Comparison of ENCODE assay signal across 18 cellular contexts in genomic region chr17:65712383-65713267, GRCh38.
DNase-seq lines count a peak whose midpoint lies in the region; TF ChIP-seq lines count a peak whose summit lies in the region.
"Had no signal": no experiment of that assay in that cellular context is flagged by ENCODE, and none has a peak within 500 bp of the region (broad histone marks: within the 10 kb centered on the region; RNA-seq: fewer than 3 reads in every experiment).

No MANE protein-coding gene starts in this region.

- H3K9me3 ChIP-seq in ascending aorta, result no peaks in the 10 kb centered on the region
- H3K9me3 ChIP-seq in thyroid gland, result no peaks in the 10 kb centered on the region
- H3K9me3 ChIP-seq: right atrium auricular region had no signal

- H3K27ac Mint-ChIP-seq in mesothelial cell of epicardium, result peak overlapping the region; percentile 44
- H3K27ac Mint-ChIP-seq: activated naive CD4-positive, alpha-beta T cell treated with anti-CD3 and anti-CD28 coated beads for 36 hours; CD4-positive, alpha-beta memory T cell had no signal

- H3K27me3 ChIP-seq in ascending aorta (no peaks in the 10 kb centered on the region), thyroid gland (no peaks in the 10 kb centered on the region)
- H3K27me3 ChIP-seq: right atrium auricular region had no signal

- no peaks in the 10 kb centered on the region for H3K4me1 ChIP-seq in ascending aorta
- peaks cover 7 to 8% of the 10 kb centered on the region in 2 donors for H3K4me1 ChIP-seq in thyroid gland
- H3K4me1 ChIP-seq: right atrium auricular region had no signal

- WGBS in thyroid gland, 2 donors, result 67 to 74% methylated on average over 9 of the region's 9 CpGs

- intact Hi-C loops in ascending aorta (cut with DNase I) (no loop called here), thyroid gland (cut with DNase I) (no loop called here)

- no peaks in the 10 kb centered on the region for H3K27me3 Mint-ChIP-seq in mesothelial cell of epicardium (ENCODE audit: low read depth)

- TF ChIP-seq CTCF in ascending aorta (IDR thresholded peaks at IDR 0.05), result no peak
- TF ChIP-seq CTCF in mesothelial cell of epicardium (IDR thresholded peaks at IDR 0.05; ENCODE audit: unreplicated experiment), result no peak
- no peak for TF ChIP-seq CTCF in thyroid gland (IDR thresholded peaks at IDR 0.05)

- no peaks in the 10 kb centered on the region for H3K36me3 Mint-ChIP-seq in mesothelial cell of epicardium
- H3K36me3 Mint-ChIP-seq: CD4-positive, alpha-beta memory T cell had no signal

- H3K4me3 Mint-ChIP-seq in mesothelial cell of epicardium, result no peak overlapping the region

- H3K9me3 Mint-ChIP-seq in mesothelial cell of epicardium, result no peaks in the 10 kb centered on the region
- H3K9me3 Mint-ChIP-seq: activated naive CD4-positive, alpha-beta T cell treated with anti-CD3 and anti-CD28 coated beads for 36 hours; CD4-positive, alpha-beta memory T cell had no signal

- H3K4me3 ChIP-seq in ascending aorta, result peak overlapping the region; percentile 12 to 52
- H3K4me3 ChIP-seq in thyroid gland (replicated peaks in 1 of 3), result no peak overlapping the region
- H3K4me3 ChIP-seq: right atrium auricular region had no signal

- peaks cover 27% of the 10 kb centered on the region for H3K4me1 Mint-ChIP-seq in mesothelial cell of epicardium

- H3K27ac ChIP-seq in ascending aorta (no peak overlapping the region), thyroid gland (no peak overlapping the region)
- H3K27ac ChIP-seq: right atrium auricular region had no signal

- DNase-seq in NCI-H2227 (lab: John Stamatoyannopoulos, UW; ENCODE audit: unreplicated experiment) (peak; percentile 46), ascending aorta (ENCODE audit: low spot score in 2 of 2) (no peak), mesothelial cell of epicardium (ENCODE audit: low spot score in 2 of 2, unreplicated experiment in 2 of 2) (no peak), thyroid gland (peak; percentile 9 to 25), GM03348 (ENCODE audit: low spot score) (no peak)
- no peak for DNase-seq in effector CD4-positive, alpha-beta T cell
- no peak for DNase-seq in stimulated activated CD4-positive, alpha-beta T cell treated with anti-CD3 and anti-CD28 coated beads, Interleukin-4, amount 100 ng/mL, for 1 hour
- DNase-seq: activated CD4-positive, CD25-positive, alpha-beta regulatory T cell; activated T-cell treated with anti-CD3 and anti-CD28 coated beads, Interleukin-2, amount 50 U/mL, for 1 hour; HCEC 1CT; KG1; kidney; NCI-H1436 treated with DMSO at 0.1 percent for 48 hours; NCI-H526; T1000 had no signal

- no peak for TF ChIP-seq POLR2A in thyroid gland (IDR thresholded peaks at IDR 0.05)

- H3K36me3 ChIP-seq in ascending aorta (no peaks in the 10 kb centered on the region), thyroid gland (no peaks in the 10 kb centered on the region)
- H3K36me3 ChIP-seq: right atrium auricular region had no signal

Comparison
In these comparisons a context has a peak if more than half of its experiments do, and no peak if none do; other contexts are left out.
1. DNase-seq: peak in NCI-H2227 (single experiment) and thyroid gland (2 of 2); none in ascending aorta (0 of 2), mesothelial cell of epicardium (0 of 2), GM03348 (single experiment), effector CD4-positive, alpha-beta T cell (single experiment) and stimulated activated CD4-positive, alpha-beta T cell treated with anti-CD3 and anti-CD28 coated beads, Interleukin-4, amount 100 ng/mL, for 1 hour (single experiment).
2. H3K4me3 ChIP-seq: peak in ascending aorta (2 of 2); none in thyroid gland (0 of 3).